ENCODE assay signal across 1 cellular context in genomic region chr2:207960090-207960489, GRCh38.
TF ChIP-seq lines count a peak whose summit lies in the region.

No MANE protein-coding gene starts in this region.

TF ChIP-seq in HepG2, 621 proteins besides CTCF, POLR2A, EP300 and RAD21 (continued from another document):
- TF ChIP-seq ZBTB26 (CRISPR knock-in tag; IDR thresholded peaks at IDR 0.05; ENCODE audit: borderline replicate concordance), result no peak
